ENCODE assay signal across 8 cellular contexts in the genomic region with DNA sequence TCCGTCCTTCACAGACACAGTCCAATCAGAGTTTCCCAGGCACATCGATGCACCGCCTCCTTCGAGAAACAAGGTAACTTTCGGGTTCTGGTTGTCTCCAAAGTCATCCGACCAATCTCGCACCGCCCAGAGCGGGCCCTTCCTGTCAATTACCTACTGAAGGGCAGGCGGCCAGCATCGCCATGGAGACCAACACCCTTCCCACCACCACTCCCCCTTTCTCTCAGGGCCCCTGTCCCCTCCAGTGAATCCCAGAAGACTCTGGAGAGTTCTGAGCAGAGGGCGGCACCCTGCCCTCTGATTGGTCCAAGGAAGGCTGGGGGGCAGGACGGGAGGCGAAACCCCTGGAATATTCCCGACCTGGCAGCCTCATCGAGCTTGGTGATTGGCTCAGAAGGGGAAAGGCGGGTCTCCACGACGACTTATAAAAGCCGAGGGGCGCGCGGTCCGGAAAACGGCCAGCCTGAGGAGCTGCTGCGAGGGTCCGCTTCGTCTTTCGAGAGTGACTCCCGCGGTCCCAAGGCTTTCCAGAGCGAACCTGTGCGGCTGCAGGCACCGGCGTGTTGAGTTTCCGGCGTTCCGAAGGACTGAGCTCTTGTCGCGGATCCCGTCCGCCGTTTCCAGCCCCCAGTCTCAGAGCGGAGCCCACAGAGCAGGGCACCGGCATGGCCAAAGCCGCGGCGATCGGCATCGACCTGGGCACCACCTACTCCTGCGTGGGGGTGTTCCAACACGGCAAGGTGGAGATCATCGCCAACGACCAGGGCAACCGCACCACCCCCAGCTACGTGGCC. TPM values are rescaled to one million over a fixed set of nuclear protein-coding genes. Genes with fewer than 3 reads are reported as not detected.
DNase-seq lines count a peak whose midpoint lies in the region; ATAC-seq, FAIRE-seq and TF ChIP-seq lines count a peak whose summit lies in the region.

A gene (plus strand): TSS at position 453 of the 794 bp plus-strand sequence. CDS start 213 bp downstream, at position 666.

- TF ChIP-seq CTCF in VCaP (conservative IDR thresholded peaks at IDR 0.05) (no peak), mammary epithelial cell (conservative IDR thresholded peaks at IDR 0.05 in 1 of 2, IDR thresholded peaks at IDR 0.05 in 1 of 2; ENCODE audit: extremely low read depth in 1 of 2, insufficient read depth in 1 of 2, low read depth in 1 of 2, low read length in 2 of 2) (no peak)

- H3K79me2 ChIP-seq in mammary epithelial cell (ENCODE audit: insufficient read depth, low read length) = peaks cover 44% of the 10 kb centered on the region

- peak within 1 kb of the TSS; percentile 97 for H3K27ac ChIP-seq in VCaP
- peak within 1 kb of the TSS; percentile 90 for H3K27ac ChIP-seq in mammary epithelial cell (ENCODE audit: insufficient read depth, low read depth, low read length)
- peak within 1 kb of the TSS; percentile 41 for H3K27ac ChIP-seq in iPS-20b (ENCODE audit: low read length)
- peak within 1 kb of the TSS; percentile 53 to 98 (median 92) for H3K27ac ChIP-seq in skin epidermis

- intact Hi-C loops in mammary epithelial cell (cut with micrococcal nuclease) = loop anchor here (1.0 to 2.0 kb wide), 3 partner anchors 21 to 147 kb away; a partner anchor contains a TSS

- H3K4me1 ChIP-seq in mammary epithelial cell (ENCODE audit: insufficient read depth, low read length) (peaks cover 49% of the 10 kb centered on the region), iPS-20b (ENCODE audit: insufficient read depth, low read length) (peaks cover 20% of the 10 kb centered on the region; the same call in 1 of the 2 replicates)

- peak; percentile 97 for FAIRE-seq in A204.1 (lab: Jason Lieb, UNC)

- H3K36me3 ChIP-seq in mammary epithelial cell (ENCODE audit: insufficient read depth, low read length) (no peaks in the 10 kb centered on the region), iPS-20b (ENCODE audit: insufficient read depth, low read depth, low read length) (no peaks in the 10 kb centered on the region)

- in situ Hi-C loops in mammary epithelial cell (cut with MboI; ENCODE audit: low sequenced_read_pairs in 2 of 2) = no loop called here

- WGBS in mammary epithelial cell (ENCODE audit: low coverage, missing lambda C conversion rate) = 2% methylated on average over 28 of the region's 56 CpGs

- DNase-seq in NCI-H2171 treated with DMSO at 0.1 percent for 48 hours (lab: John Stamatoyannopoulos, UW) (peak; percentile 100), mammary epithelial cell (peak; percentile 100)

- dilution Hi-C loops in mammary epithelial cell (cut with HindIII; ENCODE audit: low sequenced_read_pairs) = no loop called here

- TSS peak; percentile 83 for BruUV-seq in mammary epithelial cell (replicated peaks; lab: Mats Ljungman, UMichigan)

- H3K9ac ChIP-seq in mammary epithelial cell (ENCODE audit: insufficient read depth, low read length) (peak within 1 kb of the TSS; percentile 89), iPS-20b (ENCODE audit: low read depth, low read length) (peak within 1 kb of the TSS; percentile 84; the same call in 1 of the 2 replicates)

- CTCF ChIA-PET in mammary epithelial cell (lab: Charles Lee; ENCODE audit: low non-redundant PET) = interaction anchor here (0.7 kb wide), 1 partner anchor 88 kb away, joined by 3 read pairs; no protein-coding TSS in a partner anchor

- H3K4me3 ChIP-seq in mammary epithelial cell (replicated peaks in 1 of 3; ENCODE audit: insufficient read depth in 1 of 3, low read depth in 2 of 3, low read length in 3 of 3) = peak within 1 kb of the TSS; percentile 64 to 75 (median 67)
- peak within 1 kb of the TSS; percentile 86 for H3K4me3 ChIP-seq in iPS-20b (ENCODE audit: low read length)
- peak within 1 kb of the TSS; percentile 34 to 65 (median 51) for H3K4me3 ChIP-seq in skin epidermis

- ATAC-seq in GM18867 (IDR thresholded peaks at IDR 0.05; ENCODE audit: unreplicated experiment) (peak; percentile 68), HG03103 (IDR thresholded peaks at IDR 0.05; ENCODE audit: low read depth, unreplicated experiment) (peak; percentile 55)

- H3K9me3 ChIP-seq in mammary epithelial cell (replicated peaks; ENCODE audit: insufficient read depth, low read length) = no peaks in the 10 kb centered on the region
- H3K9me3 ChIP-seq in iPS-20b (ENCODE audit: insufficient read depth, low read depth, low read length) = no peaks in the 10 kb centered on the region

- H3K4me2 ChIP-seq in mammary epithelial cell (ENCODE audit: insufficient read depth, low read depth, low read length) = peak within 1 kb of the TSS; percentile 93

- no peaks in the 10 kb centered on the region for H3K27me3 ChIP-seq in mammary epithelial cell (ENCODE audit: insufficient read depth, low read length)
- no peaks in the 10 kb centered on the region for H3K27me3 ChIP-seq in iPS-20b (ENCODE audit: insufficient read depth, low read length)

- no peaks in the 10 kb centered on the region for H4K20me1 ChIP-seq in mammary epithelial cell (ENCODE audit: insufficient read depth, low read length)

- H2AFZ ChIP-seq in mammary epithelial cell (ENCODE audit: low read depth, low read length) = peak within 1 kb of the TSS; percentile 85

RNA-seq across cellular contexts. Expression of the gene that starts here (rescaled TPM):
- total RNA-seq in mammary epithelial cell = 10 to 100 TPM; 60.8 to 74.8 TPM
- polyA plus RNA-seq in mammary epithelial cell = 32.3 TPM
- 66.4 TPM for polyA minus RNA-seq in mammary epithelial cell

Comparison
In these comparisons a context has a peak if more than half of its experiments do, and no peak if none do; other contexts are left out.
1. Peak in every context shown above with its lines: DNase-seq, ATAC-seq, H3K4me3 ChIP-seq and H3K27ac ChIP-seq.
2. H3K27ac ChIP-seq: peak in every context shown above with its lines; median percentile 97 in VCaP; 92 in skin epidermis; 90 in mammary epithelial cell; 41 in iPS-20b.